In genomic region chr17:28597606-28598383, GRCh38 we compare ENCODE assay signal across 8 cellular contexts. TPM values are rescaled to one million over a fixed set of nuclear protein-coding genes. Genes with fewer than 3 reads are reported as not detected.
DNase-seq lines count a peak whose midpoint lies in the region; ATAC-seq and TF ChIP-seq lines count a peak whose summit lies in the region.

No MANE protein-coding gene starts in this region.

- H3K9me3 Mint-ChIP-seq in IgD-negative memory B cell (no peaks in the 10 kb centered on the region), mesothelial cell of epicardium (no peaks in the 10 kb centered on the region)
- no peaks in the 10 kb centered on the region for H3K9me3 Mint-ChIP-seq in activated naive CD8-positive, alpha-beta T cell treated with anti-CD3 and anti-CD28 coated beads, Interleukin-2, amount 50 U/mL, for 24 hours

- H3K4me3 Mint-ChIP-seq in IgD-negative memory B cell (peak overlapping the region; percentile 86 to 98 (median 94)), mesothelial cell of epicardium (peak overlapping the region; percentile 84)
- peak overlapping the region; percentile 91 for H3K4me3 Mint-ChIP-seq in activated naive CD8-positive, alpha-beta T cell treated with anti-CD3 and anti-CD28 coated beads, Interleukin-2, amount 50 U/mL, for 24 hours

- H3K36me3 ChIP-seq in BLaER1 treated with 17β-estradiol and CSF1 and Interleukin-3, amounts not matched to agents 10 nM and 100 nM = peaks cover 7 to 64% (median 41%) of the 10 kb centered on the region in 11 experiments
- no peaks in the 10 kb centered on the region for H3K36me3 ChIP-seq in right atrium auricular region

- no peak for ATAC-seq in activated naive CD8-positive, alpha-beta T cell treated with anti-CD3 and anti-CD28 coated beads, Interleukin-2, amount 50 U/mL, for 24 hours
- no peak for ATAC-seq in HG02763 (IDR thresholded peaks at IDR 0.05; ENCODE audit: unreplicated experiment)
- no peak for ATAC-seq in GM18909 (IDR thresholded peaks at IDR 0.05; ENCODE audit: poor library complexity, unreplicated experiment)

- H3K9ac ChIP-seq in BLaER1 treated with 17β-estradiol and CSF1 and Interleukin-3, amounts not matched to agents 10 nM and 100 nM = peak overlapping the region; percentile 86 to 93 (median 91); a peak in 21 of 22 replicates

- H3K9me3 ChIP-seq in BLaER1 treated with 17β-estradiol and CSF1 and Interleukin-3, amounts not matched to agents 10 nM and 100 nM (replicated peaks in 1 of 11) = no peaks in the 10 kb centered on the region
- H3K9me3 ChIP-seq in right atrium auricular region = no peaks in the 10 kb centered on the region

- no peaks in the 10 kb centered on the region for H3K27me3 Mint-ChIP-seq in IgD-negative memory B cell
- no peaks in the 10 kb centered on the region for H3K27me3 Mint-ChIP-seq in activated naive CD8-positive, alpha-beta T cell treated with anti-CD3 and anti-CD28 coated beads, Interleukin-2, amount 50 U/mL, for 24 hours
- H3K27me3 Mint-ChIP-seq in mesothelial cell of epicardium (ENCODE audit: low read depth) = no peaks in the 10 kb centered on the region

- H3K27ac ChIP-seq in BLaER1 treated with 17β-estradiol and CSF1 and Interleukin-3, amounts not matched to agents 10 nM and 100 nM = peak overlapping the region in 9 of 11 experiments; percentile 81 to 96 (median 89); a peak in 18 of 22 replicates
- peak overlapping the region in 1 of 2 donors; percentile 96 for H3K27ac ChIP-seq in right atrium auricular region

- H3K4me2 ChIP-seq in BLaER1 treated with 17β-estradiol and CSF1 and Interleukin-3, amounts not matched to agents 10 nM and 100 nM = peak overlapping the region; percentile 88 to 99 (median 95)

- H4K20me1 ChIP-seq in BLaER1 treated with 17β-estradiol and CSF1 and Interleukin-3, amounts not matched to agents 10 nM and 100 nM = peaks cover 0 to 13% (median 6%) of the 10 kb centered on the region in 11 experiments; a peak in 9 of 22 replicates

- DNase-seq in activated naive CD8-positive, alpha-beta T cell treated with anti-CD3 and anti-CD28 coated beads, Interleukin-2, amount 50 U/mL, for 24 hours = no peak
- DNase-seq in mesothelial cell of epicardium (ENCODE audit: low spot score in 2 of 2, unreplicated experiment in 2 of 2) (no peak), NCI-H2107 (lab: John Stamatoyannopoulos, UW) (no peak), right atrium auricular region (ENCODE audit: low spot score) (no peak)

- peak overlapping the region; percentile 67 to 89 (median 77) for H3K4me3 ChIP-seq in BLaER1 treated with 17β-estradiol and CSF1 and Interleukin-3, amounts not matched to agents 10 nM and 100 nM
- peak overlapping the region in 1 of 2 donors; percentile 70 for H3K4me3 ChIP-seq in right atrium auricular region

- H3K27me3 ChIP-seq in BLaER1 treated with 17β-estradiol and CSF1 and Interleukin-3, amounts not matched to agents 10 nM and 100 nM = no peaks in the 10 kb centered on the region
- no peaks in the 10 kb centered on the region for H3K27me3 ChIP-seq in right atrium auricular region

- H3K36me3 Mint-ChIP-seq in IgD-negative memory B cell (no peaks in the 10 kb centered on the region), mesothelial cell of epicardium (no peaks in the 10 kb centered on the region)
- H3K36me3 Mint-ChIP-seq in activated naive CD8-positive, alpha-beta T cell treated with anti-CD3 and anti-CD28 coated beads, Interleukin-2, amount 50 U/mL, for 24 hours (ENCODE audit: low read depth) = peaks cover 23% of the 10 kb centered on the region

- peak overlapping the region in 1 of 3 donors; percentile 92 for H3K27ac Mint-ChIP-seq in IgD-negative memory B cell
- H3K27ac Mint-ChIP-seq in activated naive CD8-positive, alpha-beta T cell treated with anti-CD3 and anti-CD28 coated beads, Interleukin-2, amount 50 U/mL, for 24 hours = peak overlapping the region; percentile 92
- H3K27ac Mint-ChIP-seq in mesothelial cell of epicardium = peak overlapping the region; percentile 89

- H3K4me1 ChIP-seq in BLaER1 treated with 17β-estradiol and CSF1 and Interleukin-3, amounts not matched to agents 10 nM and 100 nM = peaks cover 25 to 40% (median 31%) of the 10 kb centered on the region in 10 experiments
- peaks cover 0 to 17% of the 10 kb centered on the region in 2 donors for H3K4me1 ChIP-seq in right atrium auricular region

- H3K4me1 Mint-ChIP-seq in IgD-negative memory B cell (peaks cover 6 to 20% (median 20%) of the 10 kb centered on the region in 3 donors), mesothelial cell of epicardium (peaks cover 19% of the 10 kb centered on the region)
- peaks cover 22% of the 10 kb centered on the region for H3K4me1 Mint-ChIP-seq in activated naive CD8-positive, alpha-beta T cell treated with anti-CD3 and anti-CD28 coated beads, Interleukin-2, amount 50 U/mL, for 24 hours

- TF ChIP-seq CTCF in mesothelial cell of epicardium (IDR thresholded peaks at IDR 0.05; ENCODE audit: unreplicated experiment) = no peak
- TF ChIP-seq CTCF in right atrium auricular region (IDR thresholded peaks at IDR 0.05) = no peak

RNA-seq across cellular contexts. Expression of gene SPAG5, which starts 1.0 kb away (rescaled TPM):
- 2.2 TPM for polyA plus RNA-seq in IgD-negative memory B cell
- 32.1 to 45.2 TPM (median 42.0 TPM) in 3 replicates for total RNA-seq in mesothelial cell of epicardium
- 1 to 10 TPM in 1 of 2 donors, under 1 TPM in 1; 0.98 to 1.1 TPM for total RNA-seq in right atrium auricular region

RNA-seq across cellular contexts. Expression of gene RSKR, which starts 16.2 kb away (rescaled TPM):
- polyA plus RNA-seq in IgD-negative memory B cell = 0.11 TPM
- 24.0 to 31.3 TPM (median 26.3 TPM) in 3 replicates for total RNA-seq in mesothelial cell of epicardium
- 1 to 10 TPM; 1.3 to 1.8 TPM for total RNA-seq in right atrium auricular region

RNA-seq across cellular contexts. Expression of gene ALDOC, which starts 21.1 kb away (rescaled TPM):
- polyA plus RNA-seq in IgD-negative memory B cell = 28.0 TPM
- total RNA-seq in mesothelial cell of epicardium = 22.6 to 24.6 TPM (median 22.6 TPM) in 3 replicates
- 100 to 1,000 TPM; 355 to 363 TPM for total RNA-seq in right atrium auricular region

RNA-seq across cellular contexts. Expression of gene PIGS, which starts 26.5 kb away (rescaled TPM):
- polyA plus RNA-seq in IgD-negative memory B cell = 48.4 TPM
- total RNA-seq in mesothelial cell of epicardium (75.2 to 80.7 TPM (median 78.7 TPM) in 3 replicates), right atrium auricular region (10 to 100 TPM; 51.6 to 74.8 TPM)

RNA-seq across cellular contexts. Expression of gene UNC119, which starts 45.4 kb away (rescaled TPM):
- polyA plus RNA-seq in IgD-negative memory B cell = 69.5 TPM
- total RNA-seq in mesothelial cell of epicardium (61.0 to 66.2 TPM (median 61.2 TPM) in 3 replicates), right atrium auricular region (10 to 100 TPM; 19.6 to 30.3 TPM)

Comparison
In these comparisons a context has a peak if more than half of its experiments do, and no peak if none do; other contexts are left out.
1. RNA of gene SPAG5, which starts 1.0 kb away (total RNA-seq): 32.1 to 45.2 TPM in mesothelial cell of epicardium; 0.98 to 1.1 TPM in right atrium auricular region; every median in the first group is over 10 times any median in the second.
2. RNA of gene ALDOC, which starts 21.1 kb away (total RNA-seq): 355 to 363 TPM in right atrium auricular region; 22.6 to 24.6 TPM in mesothelial cell of epicardium; every median in the first group is over 10 times any median in the second.
3. Peak in every context shown above with its lines, with median percentiles within 50 percentile points of each other: H3K4me3 Mint-ChIP-seq.